ENCODE assay signal across 1 cellular context in the genomic region with DNA sequence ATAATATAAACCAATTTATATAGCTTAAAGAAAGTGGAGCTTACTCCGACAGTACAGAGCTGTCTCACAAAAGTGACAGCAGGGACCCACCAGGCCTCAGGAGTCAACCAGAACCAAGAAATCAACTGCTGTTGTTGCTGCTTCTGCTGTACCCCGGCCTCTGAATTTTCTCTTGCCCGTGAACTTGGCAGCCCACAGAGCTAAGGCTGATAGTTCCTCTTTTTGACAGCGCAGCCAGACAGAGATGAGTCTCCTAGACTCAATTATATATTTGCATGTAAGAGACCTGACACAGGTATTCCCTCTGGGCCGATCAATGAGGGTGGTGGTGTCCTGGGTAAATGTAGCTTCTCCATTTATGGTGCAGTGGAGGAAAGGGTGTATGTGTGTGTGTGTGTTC.
A peak's percentile ranks its signal among the peaks of the same experiment; 100 is the strongest.
TF ChIP-seq lines count a peak whose summit lies in the region.

No MANE protein-coding gene starts in this region.

TF ChIP-seq in GM12878, 131 proteins besides CTCF, POLR2A, EP300 and RAD21 (continued from another document):
- no peak for TF ChIP-seq BCL3 (IDR thresholded peaks at IDR 0.05; ENCODE audit: borderline replicate concordance, insufficient read depth, low read depth, low read length, poor library complexity, severe bottlenecking)
- TF ChIP-seq FOXK2 (IDR thresholded peaks at IDR 0.05) = peak; percentile 54
- TF ChIP-seq SMC3 (IDR thresholded peaks at IDR 0.05; ENCODE audit: borderline replicate concordance, low read length) = no peak
- TF ChIP-seq SKIL (IDR thresholded peaks at IDR 0.05; ENCODE audit: low read depth, poor library complexity, severe bottlenecking) = peak; percentile 72
- 0 out of 2 replicates have a peak, but pooled peaks have one; percentile 30 for TF ChIP-seq NR2F1 (conservative IDR thresholded peaks at IDR 0.05)
- 0 out of 2 replicates have a peak, but pooled peaks have one; percentile 29 for TF ChIP-seq CHD2 (IDR thresholded peaks at IDR 0.05; ENCODE audit: borderline replicate concordance, low read depth, low read length)
- peak in 1 of 2 experiments; percentile 45; a peak in 1 of 4 replicates for TF ChIP-seq BHLHE40 (IDR thresholded peaks at IDR 0.05; ENCODE audit: borderline replicate concordance in 1 of 2, low read depth in 2 of 2, low read length in 1 of 2)
- peak; percentile 32; the same call in 1 of the 2 replicates for TF ChIP-seq ZNF217 (IDR thresholded peaks at IDR 0.05)
- 0 out of 2 replicates have a peak, but pooled peaks have one; percentile 32 for TF ChIP-seq CREB1 (IDR thresholded peaks at IDR 0.05; ENCODE audit: low read depth)
- peak; percentile 76; the same call in 1 of the 3 replicates for TF ChIP-seq POU2F2 (IDR thresholded peaks at IDR 0.05; ENCODE audit: borderline replicate concordance, low read depth, low read length)
- TF ChIP-seq, protein P1, sequence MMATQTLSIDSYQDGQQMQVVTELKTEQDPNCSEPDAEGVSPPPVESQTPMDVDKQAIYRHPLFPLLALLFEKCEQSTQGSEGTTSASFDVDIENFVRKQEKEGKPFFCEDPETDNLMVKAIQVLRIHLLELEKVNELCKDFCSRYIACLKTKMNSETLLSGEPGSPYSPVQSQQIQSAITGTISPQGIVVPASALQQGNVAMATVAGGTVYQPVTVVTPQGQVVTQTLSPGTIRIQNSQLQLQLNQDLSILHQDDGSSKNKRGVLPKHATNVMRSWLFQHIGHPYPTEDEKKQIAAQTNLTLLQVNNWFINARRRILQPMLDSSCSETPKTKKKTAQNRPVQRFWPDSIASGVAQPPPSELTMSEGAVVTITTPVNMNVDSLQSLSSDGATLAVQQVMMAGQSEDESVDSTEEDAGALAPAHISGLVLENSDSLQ (IDR thresholded peaks at IDR 0.05) = peak; percentile 30; the same call in 1 of the 2 replicates
- no peak for TF ChIP-seq RBBP5 (conservative IDR thresholded peaks at IDR 0.05)
- no peak for TF ChIP-seq SUZ12 (IDR thresholded peaks at IDR 0.05; ENCODE audit: unreplicated experiment)
- 0 out of 2 replicates have a peak, but pooled peaks have one; percentile 37 for TF ChIP-seq IKZF1 (conservative IDR thresholded peaks at IDR 0.05)
- TF ChIP-seq, protein P2, sequence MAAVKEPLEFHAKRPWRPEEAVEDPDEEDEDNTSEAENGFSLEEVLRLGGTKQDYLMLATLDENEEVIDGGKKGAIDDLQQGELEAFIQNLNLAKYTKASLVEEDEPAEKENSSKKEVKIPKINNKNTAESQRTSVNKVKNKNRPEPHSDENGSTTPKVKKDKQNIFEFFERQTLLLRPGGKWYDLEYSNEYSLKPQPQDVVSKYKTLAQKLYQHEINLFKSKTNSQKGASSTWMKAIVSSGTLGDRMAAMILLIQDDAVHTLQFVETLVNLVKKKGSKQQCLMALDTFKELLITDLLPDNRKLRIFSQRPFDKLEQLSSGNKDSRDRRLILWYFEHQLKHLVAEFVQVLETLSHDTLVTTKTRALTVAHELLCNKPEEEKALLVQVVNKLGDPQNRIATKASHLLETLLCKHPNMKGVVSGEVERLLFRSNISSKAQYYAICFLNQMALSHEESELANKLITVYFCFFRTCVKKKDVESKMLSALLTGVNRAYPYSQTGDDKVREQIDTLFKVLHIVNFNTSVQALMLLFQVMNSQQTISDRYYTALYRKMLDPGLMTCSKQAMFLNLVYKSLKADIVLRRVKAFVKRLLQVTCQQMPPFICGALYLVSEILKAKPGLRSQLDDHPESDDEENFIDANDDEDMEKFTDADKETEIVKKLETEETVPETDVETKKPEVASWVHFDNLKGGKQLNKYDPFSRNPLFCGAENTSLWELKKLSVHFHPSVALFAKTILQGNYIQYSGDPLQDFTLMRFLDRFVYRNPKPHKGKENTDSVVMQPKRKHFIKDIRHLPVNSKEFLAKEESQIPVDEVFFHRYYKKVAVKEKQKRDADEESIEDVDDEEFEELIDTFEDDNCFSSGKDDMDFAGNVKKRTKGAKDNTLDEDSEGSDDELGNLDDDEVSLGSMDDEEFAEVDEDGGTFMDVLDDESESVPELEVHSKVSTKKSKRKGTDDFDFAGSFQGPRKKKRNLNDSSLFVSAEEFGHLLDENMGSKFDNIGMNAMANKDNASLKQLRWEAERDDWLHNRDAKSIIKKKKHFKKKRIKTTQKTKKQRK (IDR thresholded peaks at IDR 0.05; ENCODE audit: low read depth, low read length) = no peak
